Comparison of ENCODE assay signal across 8 cellular contexts in the genomic region with DNA sequence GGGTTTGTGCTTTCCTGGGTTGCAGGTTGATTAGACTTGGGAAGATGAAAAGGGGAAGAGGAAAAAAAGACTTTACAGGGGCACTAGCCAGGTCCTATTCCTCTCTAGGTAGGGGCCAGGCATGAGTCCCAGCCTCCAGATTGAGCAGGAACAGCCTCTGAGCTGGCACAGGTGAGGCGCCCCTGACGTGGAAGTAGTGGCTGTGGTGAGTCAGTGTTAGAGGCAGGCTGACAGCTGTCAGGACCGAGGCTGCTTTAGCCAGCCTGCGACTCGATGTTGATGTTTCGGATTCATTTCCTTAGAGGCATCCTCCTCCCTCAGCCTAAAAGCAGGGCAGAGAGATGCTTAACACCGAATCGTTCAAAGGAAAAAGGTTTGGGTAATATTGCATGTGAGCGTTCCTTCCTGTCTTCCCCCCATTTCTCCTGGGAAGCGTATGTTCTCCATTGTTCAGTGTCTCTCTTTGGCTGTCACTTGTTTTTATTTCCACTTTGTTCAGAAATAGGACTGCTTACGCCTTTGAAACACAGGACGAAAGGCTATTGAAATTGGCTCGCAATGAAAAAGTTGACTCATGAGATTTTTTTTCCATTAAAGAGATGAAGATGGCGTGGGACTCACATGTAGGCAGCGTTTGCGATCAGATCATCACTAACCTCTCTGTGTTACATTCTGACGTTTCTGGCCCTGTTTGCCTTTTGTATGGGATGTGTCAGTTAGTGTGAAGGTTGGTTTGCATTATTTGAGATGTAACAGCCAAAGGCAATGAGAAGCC. TPM values are rescaled to one million over a fixed set of nuclear protein-coding genes. Genes with fewer than 3 reads are reported as not detected.
DNase-seq lines count a peak whose midpoint lies in the region; ATAC-seq and TF ChIP-seq lines count a peak whose summit lies in the region.

No MANE protein-coding gene starts in this region.

- no TSS peak for BruUV-seq in Caco-2 (replicated peaks; lab: Mats Ljungman, UMichigan)

- no peaks in the 10 kb centered on the region for H3K9me3 Mint-ChIP-seq in Caco-2 (ENCODE audit: unreplicated experiment)
- H3K9me3 Mint-ChIP-seq in activated CD4-positive, alpha-beta T cell treated with anti-CD3 and anti-CD28 coated beads, Interleukin-2, amount 10 ng/mL, durations not matched to agents 24 days and 14 days = no peaks in the 10 kb centered on the region

- H3K4me3 ChIP-seq in Caco-2 (ENCODE audit: low read depth, low read length) = peak overlapping the region; percentile 89; the same call in 1 of the 2 replicates
- H3K4me3 ChIP-seq in muscle layer of colon (ENCODE audit: low read depth in 1 of 2, low read length in 2 of 2) = peak overlapping the region; percentile 70 to 88

- no peak for TF ChIP-seq CTCF in Caco-2 (IDR thresholded peaks at IDR 0.05; ENCODE audit: insufficient read depth in 1 of 2, low read depth in 1 of 2, low read length in 1 of 2, severe bottlenecking in 1 of 2, unreplicated experiment in 1 of 2)

- H3K4me1 Mint-ChIP-seq in Caco-2 (ENCODE audit: low read depth, unreplicated experiment) = peaks cover 26% of the 10 kb centered on the region
- peaks cover 36% of the 10 kb centered on the region for H3K4me1 Mint-ChIP-seq in activated CD4-positive, alpha-beta T cell treated with anti-CD3 and anti-CD28 coated beads, Interleukin-2, amount 10 ng/mL, durations not matched to agents 24 days and 14 days

- H3K4me1 ChIP-seq in Caco-2 = peaks cover 28% of the 10 kb centered on the region
- H3K4me1 ChIP-seq in muscle layer of colon (ENCODE audit: insufficient read depth, low read length) = peaks cover 25% of the 10 kb centered on the region

- POLR2A ChIA-PET in Caco-2 (lab: Charles Lee) = interaction anchor here (2.8 kb wide), 1 partner anchor 18 kb away, joined by 14 read pairs; the partner anchor contains the start of gene ZDHHC7

- H3K36me3 ChIP-seq in Caco-2 (ENCODE audit: control insufficient read depth, insufficient read depth, low read length) (no peaks in the 10 kb centered on the region), muscle layer of colon (ENCODE audit: insufficient read depth, low read length) (no peaks in the 10 kb centered on the region)

- no peaks in the 10 kb centered on the region for H3K36me3 Mint-ChIP-seq in Caco-2 (ENCODE audit: insufficient read depth, unreplicated experiment)
- H3K36me3 Mint-ChIP-seq in activated CD4-positive, alpha-beta T cell treated with anti-CD3 and anti-CD28 coated beads, Interleukin-2, amount 10 ng/mL, durations not matched to agents 24 days and 14 days (ENCODE audit: low read depth) = peaks cover 8% of the 10 kb centered on the region

- peak overlapping the region; percentile 92 for H3K4me3 Mint-ChIP-seq in Caco-2 (ENCODE audit: unreplicated experiment)
- peak overlapping the region; percentile 89 for H3K4me3 Mint-ChIP-seq in activated CD4-positive, alpha-beta T cell treated with anti-CD3 and anti-CD28 coated beads, Interleukin-2, amount 10 ng/mL, durations not matched to agents 24 days and 14 days

- H3K27ac ChIP-seq in cingulate gyrus (ENCODE audit: low read depth, low read length) (peak overlapping the region; percentile 35), muscle layer of colon (ENCODE audit: low read depth, low read length) (peak overlapping the region; percentile 96)

- H3K27me3 ChIP-seq in Caco-2 (replicated peaks; ENCODE audit: control insufficient read depth, insufficient read depth, low read length) = peaks cover 1% of the 10 kb centered on the region; the same call in 1 of the 2 replicates
- no peaks in the 10 kb centered on the region for H3K27me3 ChIP-seq in muscle layer of colon (ENCODE audit: control insufficient read depth in 1 of 2, insufficient read depth in 2 of 2, low read length in 2 of 2)

- H3K9me3 ChIP-seq in Caco-2 = no peaks in the 10 kb centered on the region
- H3K9me3 ChIP-seq in muscle layer of colon (ENCODE audit: low read length) = no peaks in the 10 kb centered on the region

- no peaks in the 10 kb centered on the region for H3K27me3 Mint-ChIP-seq in Caco-2 (ENCODE audit: insufficient read depth, unreplicated experiment)
- H3K27me3 Mint-ChIP-seq in activated CD4-positive, alpha-beta T cell treated with anti-CD3 and anti-CD28 coated beads, Interleukin-2, amount 10 ng/mL, durations not matched to agents 24 days and 14 days = peaks cover 1% of the 10 kb centered on the region

- peak overlapping the region; percentile 23 for H3K9ac ChIP-seq in muscle layer of colon (ENCODE audit: low read length)

- CTCF ChIA-PET in Caco-2 (lab: Charles Lee) = interaction anchor here (2.7 to 2.8 kb wide), 2 partner anchors 27 to 58 kb away, joined by 10 to 13 read pairs; no protein-coding TSS in a partner anchor

- DNase-seq in Caco-2 = peak in 1 of 2 experiments; percentile 32
- peak; percentile 89 for DNase-seq in activated CD4-positive, alpha-beta T cell treated with anti-CD3 and anti-CD28 coated beads, Interleukin-2, amount 10 ng/mL, durations not matched to agents 24 days and 14 days
- peak; percentile 31 for DNase-seq in stimulated activated CD8-positive, alpha-beta memory T cell treated with anti-CD3 and anti-CD28 coated beads, Interleukin-7, amount 100 ng/mL, for 24 hours (ENCODE audit: low read depth)
- no peak for DNase-seq in NCI-H446 (lab: John Stamatoyannopoulos, UW)

- intact Hi-C loops in Caco-2 (cut with micrococcal nuclease; ENCODE audit: unreplicated experiment) = loop anchor here (2.0 kb wide), 1 partner anchor 18 kb away; the partner anchor contains the start of gene ZDHHC7
- intact Hi-C loops in activated CD4-positive, alpha-beta T cell treated with anti-CD3 and anti-CD28 coated beads, Interleukin-2, amount 10 ng/mL, durations not matched to agents 24 days and 14 days (cut with micrococcal nuclease) = loop anchor here (1.0 to 5.0 kb wide), 4 partner anchors 26 to 583 kb away; partner anchors contain the start of gene GSE1

- no peak overlapping the region for H3K27ac Mint-ChIP-seq in Caco-2 (ENCODE audit: unreplicated experiment)
- H3K27ac Mint-ChIP-seq in activated CD4-positive, alpha-beta T cell treated with anti-CD3 and anti-CD28 coated beads, Interleukin-2, amount 10 ng/mL, durations not matched to agents 24 days and 14 days = peak overlapping the region; percentile 91

- ATAC-seq in HG03045 (IDR thresholded peaks at IDR 0.05; ENCODE audit: unreplicated experiment) (peak; percentile 34), GM18868 (IDR thresholded peaks at IDR 0.05; ENCODE audit: unreplicated experiment) (no peak)

RNA-seq across cellular contexts. Expression of gene KIAA0513, which starts 1.2 kb away (rescaled TPM):
- 7.1 and 7.9 TPM in 2 replicates for total RNA-seq in Caco-2 (2022)
- total RNA-seq in activated CD4-positive, alpha-beta T cell treated with anti-CD3 and anti-CD28 coated beads, Interleukin-2, amount 10 ng/mL, durations not matched to agents 24 days and 14 days = 10.6 and 12.1 TPM in 2 replicates

RNA-seq across cellular contexts. Expression of gene ZDHHC7, which starts 17.5 kb away (rescaled TPM):
- total RNA-seq in Caco-2 (2022) = 82.8 and 85.7 TPM in 2 replicates
- 28.9 and 30.8 TPM in 2 replicates for total RNA-seq in activated CD4-positive, alpha-beta T cell treated with anti-CD3 and anti-CD28 coated beads, Interleukin-2, amount 10 ng/mL, durations not matched to agents 24 days and 14 days

Comparison
In these comparisons a context has a peak if more than half of its experiments do, and no peak if none do; other contexts are left out.
1. DNase-seq: peak in activated CD4-positive, alpha-beta T cell treated with anti-CD3 and anti-CD28 coated beads, Interleukin-2, amount 10 ng/mL, durations not matched to agents 24 days and 14 days (single experiment) and stimulated activated CD8-positive, alpha-beta memory T cell treated with anti-CD3 and anti-CD28 coated beads, Interleukin-7, amount 100 ng/mL, for 24 hours (single experiment); none in NCI-H446 (0 of 2).